Comparison of ENCODE assay signal across 8 cellular contexts in genomic region chr17:1577186-1577585, GRCh38. TPM values are rescaled to one million over a fixed set of nuclear protein-coding genes. Genes with fewer than 3 reads are reported as not detected.
A peak's percentile ranks its signal among the peaks of the same experiment; 100 is the strongest.
DNase-seq lines count a peak whose midpoint lies in the region; ATAC-seq and TF ChIP-seq lines count a peak whose summit lies in the region.

No MANE protein-coding gene starts in this region.

- POLR2A ChIA-PET in CD8-positive, alpha-beta T cell (lab: Charles Lee): no interaction called here

- CTCF ChIA-PET in CD8-positive, alpha-beta T cell (lab: Charles Lee): interaction anchor here (1.1 kb wide), 1 partner anchor 53 kb away, joined by 3 read pairs; no protein-coding TSS in a partner anchor

- in situ Hi-C loops in astrocyte of the cerebellum (cut with HindIII; ENCODE audit: low sequenced_read_pairs): no loop called here

- intact Hi-C loops in CD8-positive, alpha-beta T cell (cut with DNase I, micrococcal nuclease): no loop called here

- H3K36me3 Mint-ChIP-seq in CD8-positive, alpha-beta T cell: no peaks in the 10 kb centered on the region

- no peak for ATAC-seq in HG02970 (IDR thresholded peaks at IDR 0.05; ENCODE audit: low FRiP score, unreplicated experiment)
- ATAC-seq in CD8-positive, alpha-beta T cell: no peak

- no peak overlapping the region for H3K4me3 ChIP-seq in astrocyte of the cerebellum (ENCODE audit: low read depth, low read length)
- no peak overlapping the region for H3K4me3 ChIP-seq in CD8-positive, alpha-beta T cell (ENCODE audit: low read depth, low read length)

- no peaks in the 10 kb centered on the region for H3K4me1 ChIP-seq in CD8-positive, alpha-beta T cell (ENCODE audit: insufficient read depth, low read length)

- no peak overlapping the region for H3K4me3 Mint-ChIP-seq in CD8-positive, alpha-beta T cell

- H3K36me3 ChIP-seq in CD8-positive, alpha-beta T cell (ENCODE audit: insufficient read depth, low read length): no peaks in the 10 kb centered on the region

- H3K9me3 ChIP-seq in CD8-positive, alpha-beta T cell (ENCODE audit: low read length): no peaks in the 10 kb centered on the region

- no peak for TF ChIP-seq CTCF in astrocyte of the cerebellum (IDR thresholded peaks at IDR 0.05; ENCODE audit: low read depth, low read length, missing control alignments)
- TF ChIP-seq CTCF in CD8-positive, alpha-beta T cell (IDR thresholded peaks at IDR 0.05): no peak

- no peaks in the 10 kb centered on the region for H3K4me1 Mint-ChIP-seq in CD8-positive, alpha-beta T cell (ENCODE audit: low read depth)

- H3K27ac Mint-ChIP-seq in CD8-positive, alpha-beta T cell: no peak overlapping the region

- no peaks in the 10 kb centered on the region for H3K27me3 Mint-ChIP-seq in CD8-positive, alpha-beta T cell (ENCODE audit: low read depth)

- H3K27me3 ChIP-seq in CD8-positive, alpha-beta T cell (ENCODE audit: insufficient read depth, low read length): no peaks in the 10 kb centered on the region

- no peaks in the 10 kb centered on the region for H3K9me3 Mint-ChIP-seq in CD8-positive, alpha-beta T cell

- no peak overlapping the region for H3K27ac ChIP-seq in CD8-positive, alpha-beta T cell (ENCODE audit: low read depth, low read length)

- DNase-seq in SKM-1 treated with dmso at 0.1 percent for 144 hours (lab: John Stamatoyannopoulos, UW; ENCODE audit: unreplicated experiment) (peak; percentile 69), SKM-1 (lab: John Stamatoyannopoulos, UW; ENCODE audit: unreplicated experiment) (no peak), astrocyte of the cerebellum (ENCODE audit: low read depth) (peak; percentile 90), hypothalamus (lab: John Stamatoyannopoulos, UW) (peak in 48 of 51 donors; percentile 21 to 88 (median 70)), smooth muscle cell of the brain vasculature (ENCODE audit: low read depth, low spot score) (peak; percentile 50)
- DNase-seq in stimulated activated CD8-positive, alpha-beta memory T cell treated with anti-CD3 and anti-CD28 coated beads, Interleukin-4, amount 100 ng/mL, for 48 hours: no peak
- DNase-seq in CD8-positive, alpha-beta T cell: no peak

RNA-seq across cellular contexts. Expression of gene PITPNA, which starts 14.6 kb away (rescaled TPM):
- 10 to 100 TPM; 25.6 to 27.2 TPM for total RNA-seq in CD8-positive, alpha-beta T cell

RNA-seq across cellular contexts. Expression of gene SLC43A2, which starts 51.4 kb away (rescaled TPM):
- 10 to 100 TPM in 1 of 2 experiments, 1 to 10 TPM in 1; 9.7 to 14.9 TPM for total RNA-seq in CD8-positive, alpha-beta T cell

Comparison
In these comparisons a context has a peak if more than half of its experiments do, and no peak if none do; other contexts are left out.
1. DNase-seq: peak in SKM-1 treated with dmso at 0.1 percent for 144 hours (single experiment), astrocyte of the cerebellum (single experiment), hypothalamus (48 of 51) and smooth muscle cell of the brain vasculature (single experiment); none in SKM-1 (single experiment), stimulated activated CD8-positive, alpha-beta memory T cell treated with anti-CD3 and anti-CD28 coated beads, Interleukin-4, amount 100 ng/mL, for 48 hours (single experiment) and CD8-positive, alpha-beta T cell (0 of 7).